ENCODE assay signal across 1 cellular context in genomic region chr6:37792457-37793039, GRCh38.
A peak's percentile ranks its signal among the peaks of the same experiment; 100 is the strongest.
TF ChIP-seq lines count a peak whose summit lies in the region.

No MANE protein-coding gene starts in this region.

TF ChIP-seq in HepG2, 621 proteins besides CTCF, POLR2A, EP300 and RAD21 (continued from another document):
- 0 out of 2 replicates have a peak, but pooled peaks have one; percentile 35 for TF ChIP-seq ZNF646 (CRISPR knock-in tag; IDR thresholded peaks at IDR 0.05)
